2 cellular contexts compared by ENCODE assay signal in the genomic region with DNA sequence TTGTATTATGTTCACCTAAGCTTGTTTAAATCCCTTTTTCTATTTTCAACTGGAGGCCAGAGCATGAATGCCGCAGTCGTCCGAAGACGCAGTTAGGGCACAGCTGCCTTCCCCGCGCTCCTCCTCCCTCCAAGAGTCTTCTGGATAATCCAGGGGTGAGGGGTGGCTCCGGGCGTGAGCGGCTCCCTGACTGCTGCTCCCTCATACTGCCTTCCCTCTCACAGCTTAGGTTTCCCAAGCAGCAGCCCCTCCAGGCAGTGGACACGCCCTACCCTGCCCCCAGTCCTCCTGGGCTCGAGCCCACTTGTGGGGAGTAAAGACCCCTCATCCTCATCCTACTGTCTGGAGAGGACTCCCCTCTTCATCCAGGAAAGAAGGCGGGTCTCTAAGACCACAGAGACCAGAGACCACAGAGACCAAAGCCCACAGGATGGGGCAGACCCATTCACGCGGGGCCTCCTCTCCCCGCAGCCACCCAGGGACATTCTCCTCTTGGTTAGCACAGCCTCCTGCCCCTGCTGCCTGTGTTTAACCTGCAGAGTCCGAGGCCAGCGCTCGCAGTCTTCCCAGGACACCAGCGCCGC. TPM values are rescaled to one million over a fixed set of nuclear protein-coding genes. Genes with fewer than 3 reads are reported as not detected.
"Had no signal": no experiment of that assay in that cellular context is flagged by ENCODE, and none has a peak within 500 bp of the region (broad histone marks: within the 10 kb centered on the region; RNA-seq: fewer than 3 reads in every experiment).

No MANE protein-coding gene starts in this region.

RNA-seq across cellular contexts. Expression of a gene that starts 31.9 kb away (rescaled TPM):
- total RNA-seq: M059J, SJSA1 had no signal

RNA-seq across cellular contexts. Expression of a gene that starts 59.5 kb away (rescaled TPM):
- total RNA-seq: SJSA1 had no signal
